In genomic region chr1:28596276-28596675, GRCh38 we compare ENCODE assay signal across 5 cellular contexts. TPM values are rescaled to one million over a fixed set of nuclear protein-coding genes. Genes with fewer than 3 reads are reported as not detected.
"Had no signal": no experiment of that assay in that cellular context is flagged by ENCODE, and none has a peak within 500 bp of the region (broad histone marks: within the 10 kb centered on the region; RNA-seq: fewer than 3 reads in every experiment).

No MANE protein-coding gene starts in this region.

RNA-seq across cellular contexts. Expression of gene RAB42, which starts 4.2 kb away (rescaled TPM):
- total RNA-seq: HT1080 had no signal
- polyA plus RNA-seq: IgD-negative memory B cell had no signal

RNA-seq across cellular contexts. Expression of gene RNU11, which starts 52.1 kb away (rescaled TPM):
- total RNA-seq: HT-29, HT1080, IMR-90, K562 had no signal
- polyA plus RNA-seq: IgD-negative memory B cell, IMR-90, K562 had no signal
